ENCODE assay signal across 9 cellular contexts in the genomic region with DNA sequence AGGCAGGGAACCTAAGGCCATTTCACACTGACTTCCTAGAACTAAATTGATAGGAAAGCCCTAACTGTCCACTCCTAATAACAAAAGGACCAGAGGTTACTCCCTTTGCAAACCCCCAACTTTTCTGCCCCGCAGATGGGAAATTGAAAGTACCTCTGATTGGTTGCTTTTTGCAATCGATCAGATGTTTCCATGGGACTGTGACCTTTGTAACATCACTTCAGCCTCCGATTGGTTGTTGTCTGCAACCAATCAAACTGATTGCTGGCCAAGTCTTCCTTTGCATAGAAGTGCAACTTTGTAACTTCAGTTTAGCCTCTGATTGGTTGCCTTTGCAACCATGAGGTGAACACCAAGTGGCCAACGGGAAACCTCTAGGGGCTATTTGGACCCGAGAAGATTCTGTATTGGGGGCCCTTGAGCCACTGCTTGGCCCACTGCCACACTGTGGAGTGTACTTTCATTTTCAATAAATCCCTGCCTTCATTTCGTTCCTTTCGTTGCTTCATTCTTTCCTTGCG. TPM values are rescaled to one million over a fixed set of nuclear protein-coding genes. Genes with fewer than 3 reads are reported as not detected.
DNase-seq lines count a peak whose midpoint lies in the region; ATAC-seq, FAIRE-seq and TF ChIP-seq lines count a peak whose summit lies in the region.
"Had no signal": no experiment of that assay in that cellular context is flagged by ENCODE, and none has a peak within 500 bp of the region (broad histone marks: within the 10 kb centered on the region; RNA-seq: fewer than 3 reads in every experiment).

No MANE protein-coding gene starts in this region.

- peak; percentile 89 to 93 (median 92) for ATAC-seq in pancreas

- H3K4me1 ChIP-seq in pancreas (no peaks in the 10 kb centered on the region), thyroid gland (no peaks in the 10 kb centered on the region)

- 47 to 54% methylated on average over 8 of the region's 8 CpGs for WGBS in pancreas, 2 donors
- WGBS in thyroid gland, 2 donors, result 64 to 65% methylated on average over 8 of the region's 8 CpGs

- H3K9me3 ChIP-seq in pancreas, result no peaks in the 10 kb centered on the region
- H3K9me3 ChIP-seq in thyroid gland, result no peaks in the 10 kb centered on the region

- H3K36me3 ChIP-seq in pancreas (no peaks in the 10 kb centered on the region), thyroid gland (no peaks in the 10 kb centered on the region)

- TF ChIP-seq POLR2A in thyroid gland (IDR thresholded peaks at IDR 0.05), result no peak

- DNase-seq in EL (peak; percentile 36), NCI-H2081 (lab: John Stamatoyannopoulos, UW) (peak; percentile 32 to 83), cerebellar cortex (ENCODE audit: low spot score) (peak; percentile 15), pancreas (peak in 3 of 6 donors; percentile 30 to 51 (median 42)), NCI-H2196 (lab: John Stamatoyannopoulos, UW; ENCODE audit: unreplicated experiment) (no peak), superior temporal gyrus (ENCODE audit: extremely low spot score) (no peak), thyroid gland (no peak)
- no peak for DNase-seq in activated CD4-positive, CD25-positive, alpha-beta regulatory T cell treated with anti-CD3 and anti-CD28 coated beads, Interleukin-2, amount 50 U/mL, for 72 hours
- DNase-seq: glutamatergic neuron had no signal

- H3K4me3 ChIP-seq in pancreas, result peak overlapping the region in 2 of 4 donors; percentile 30 to 37
- no peak overlapping the region for H3K4me3 ChIP-seq in thyroid gland (replicated peaks in 1 of 3)

- no peak for FAIRE-seq in pancreas (lab: Jason Lieb, UNC)

- no peaks in the 10 kb centered on the region for H3K27me3 ChIP-seq in pancreas
- H3K27me3 ChIP-seq in thyroid gland, result no peaks in the 10 kb centered on the region

- TF ChIP-seq CTCF in pancreas (IDR thresholded peaks at IDR 0.05), result no peak
- no peak for TF ChIP-seq CTCF in thyroid gland (IDR thresholded peaks at IDR 0.05)

- H3K27ac ChIP-seq in pancreas (peak overlapping the region in 1 of 4 donors; percentile 23), thyroid gland (no peak overlapping the region)

- intact Hi-C loops in pancreas (cut with DNase I), result no loop called here
- intact Hi-C loops in thyroid gland (cut with DNase I), result no loop called here

RNA-seq across cellular contexts. Expression of a gene that starts 11.3 kb away (rescaled TPM):
- total RNA-seq in pancreas (under 1 TPM; 0.04 to 0.90 (median 0.35) TPM), thyroid gland (1 to 10 TPM in 2 of 4 donors, under 1 TPM in 2; 0.78 to 3.8 (median 0.93) TPM)
- polyA plus RNA-seq in pancreas, result under 1 TPM; 0.02 to 0.11 TPM

RNA-seq across cellular contexts. Expression of a gene that starts 13.7 kb away (rescaled TPM):
- total RNA-seq in pancreas (1 to 10 TPM; 1.9 to 4.3 (median 3.1) TPM), thyroid gland (10 to 100 TPM in 1 of 4 donors, 1 to 10 TPM in 3; 5.8 to 10.1 (median 7.1) TPM)
- polyA plus RNA-seq in pancreas, result 1 to 10 TPM; 4.4 to 9.7 TPM

RNA-seq across cellular contexts. Expression of a gene that starts 17.9 kb away (rescaled TPM):
- total RNA-seq in pancreas (10 to 100 TPM; 13.5 to 22.6 (median 16.1) TPM), thyroid gland (10 to 100 TPM; 36.8 to 49.0 (median 43.7) TPM)
- polyA plus RNA-seq in pancreas, result 10 to 100 TPM; 14.3 to 20.8 TPM

Comparison
In these comparisons a context has a peak if more than half of its experiments do, and no peak if none do; other contexts are left out.
1. DNase-seq: peak in EL (single experiment), NCI-H2081 (2 of 2) and cerebellar cortex (single experiment); none in NCI-H2196 (single experiment), superior temporal gyrus (single experiment), activated CD4-positive, CD25-positive, alpha-beta regulatory T cell treated with anti-CD3 and anti-CD28 coated beads, Interleukin-2, amount 50 U/mL, for 72 hours (single experiment) and thyroid gland (0 of 2).